19 cellular contexts compared by ENCODE assay signal in genomic region chr1:116807394-116807793, GRCh38. TPM values are rescaled to one million over a fixed set of nuclear protein-coding genes. Genes with fewer than 3 reads are reported as not detected.
DNase-seq lines count a peak whose midpoint lies in the region; ATAC-seq, FAIRE-seq and TF ChIP-seq lines count a peak whose summit lies in the region.
"Had no signal": no experiment of that assay in that cellular context is flagged by ENCODE, and none has a peak within 500 bp of the region (broad histone marks: within the 10 kb centered on the region; RNA-seq: fewer than 3 reads in every experiment).

No MANE protein-coding gene starts in this region.

- peak overlapping the region; percentile 98 for H3K27ac Mint-ChIP-seq in T-helper 1 cell treated with Interleukin-12 subunit alpha and Interleukin-12 subunit beta and Interleukin-4 antibody, amounts not matched to agents 30 μg/mL and 1 μg/mL, for 36 hours
- peak overlapping the region; percentile 84 for H3K27ac Mint-ChIP-seq in central memory CD8-positive, alpha-beta T cell (ENCODE audit: low read depth)

- no peak for DNase-seq in central memory CD8-positive, alpha-beta T cell (ENCODE audit: low spot score in 2 of 2)
- DNase-seq in small intestine (no peak), transverse colon (no peak), C1 segment of cervical spinal cord (lab: John Stamatoyannopoulos, UW) (no peak)
- DNase-seq: GDM1; H7; hypothalamus; NCI-H2029 treated with DMSO at 0.1 percent for 48 hours; stimulated activated CD4-positive, alpha-beta T cell treated with anti-CD3 and anti-CD28 coated beads, Interleukin-4, amount 100 ng/mL, for 4 hours; stimulated activated naive CD4-positive, alpha-beta T cell; WERI-Rb-1 had no signal

- H3K27me3 ChIP-seq in small intestine (ENCODE audit: control insufficient read depth in 2 of 2, insufficient read depth in 2 of 2, low read length in 2 of 2), result no peaks in the 10 kb centered on the region
- no peaks in the 10 kb centered on the region for H3K27me3 ChIP-seq in transverse colon
- H3K27me3 ChIP-seq: right atrium auricular region, SJSA1 had no signal

- no peak for TF ChIP-seq POLR2A in transverse colon (IDR thresholded peaks at IDR 0.05)

- TF ChIP-seq CTCF in transverse colon (IDR thresholded peaks at IDR 0.05), result no peak

- in situ Hi-C loops in transverse colon (cut with MboI; ENCODE audit: low pct_ligation_motif_present in 1 of 4, low pct_unique_long_range_greater_than_20kb in 1 of 4, low sequenced_read_pairs in 3 of 4), result no loop called here

- H3K36me3 Mint-ChIP-seq in T-helper 1 cell treated with Interleukin-12 subunit alpha and Interleukin-12 subunit beta and Interleukin-4 antibody, amounts not matched to agents 30 μg/mL and 1 μg/mL, for 36 hours (ENCODE audit: low read depth), result peaks cover 12% of the 10 kb centered on the region
- H3K36me3 Mint-ChIP-seq in central memory CD8-positive, alpha-beta T cell (ENCODE audit: insufficient read depth), result peaks cover 21% of the 10 kb centered on the region

- H3K36me3 ChIP-seq in KOPT-K1 (ENCODE audit: insufficient read depth, low read length) (no peaks in the 10 kb centered on the region), small intestine (ENCODE audit: control insufficient read depth in 2 of 2, insufficient read depth in 2 of 2, low read length in 2 of 2) (no peaks in the 10 kb centered on the region), transverse colon (no peaks in the 10 kb centered on the region)
- H3K36me3 ChIP-seq: right atrium auricular region, SJSA1, WERI-Rb-1 had no signal

- H3K4me3 ChIP-seq in small intestine (ENCODE audit: low read depth in 1 of 2, low read length in 2 of 2) (no peak overlapping the region), transverse colon (no peak overlapping the region)
- H3K4me3 ChIP-seq: right atrium auricular region, SJSA1 had no signal

- no peak for FAIRE-seq in small intestine (lab: Jason Lieb, UNC)

- intact Hi-C loops in transverse colon (cut with DNase I; ENCODE audit: low total_unique reads), result no loop called here

- H3K4me1 ChIP-seq in small intestine (ENCODE audit: control insufficient read depth in 2 of 2, insufficient read depth in 1 of 2, low read depth in 1 of 2, low read length in 1 of 2) (no peaks in the 10 kb centered on the region), transverse colon (no peaks in the 10 kb centered on the region)
- H3K4me1 ChIP-seq: right atrium auricular region, SJSA1 had no signal

- H3K27ac ChIP-seq in KOPT-K1 (ENCODE audit: low read depth, low read length, poor library complexity, severe bottlenecking) (peak overlapping the region; percentile 65), small intestine (ENCODE audit: low read depth in 1 of 2, low read length in 1 of 2) (peak overlapping the region; percentile 69 to 71), transverse colon (peak overlapping the region in 2 of 4 donors; percentile 4 to 53)
- H3K27ac ChIP-seq: right atrium auricular region, SJSA1, WERI-Rb-1 had no signal

- WGBS in small intestine, 3 donors, result 68 to 78% (median 70%) methylated on average over 5 of the region's 5 CpGs
- WGBS in transverse colon (ENCODE audit: low coverage in 1 of 2), 2 donors, result 81 to 83% methylated on average over 3 to 5 of the region's 5 CpGs

- H3K4me3 Mint-ChIP-seq in T-helper 1 cell treated with Interleukin-12 subunit alpha and Interleukin-12 subunit beta and Interleukin-4 antibody, amounts not matched to agents 30 μg/mL and 1 μg/mL, for 36 hours, result peak overlapping the region; percentile 72
- H3K4me3 Mint-ChIP-seq in central memory CD8-positive, alpha-beta T cell, result peak overlapping the region; percentile 79

- H3K9me3 ChIP-seq in KOPT-K1 (ENCODE audit: insufficient read depth, low read length, poor library complexity, severe bottlenecking) (peaks cover 13% of the 10 kb centered on the region), small intestine (ENCODE audit: control insufficient read depth, low read depth) (no peaks in the 10 kb centered on the region), transverse colon (no peaks in the 10 kb centered on the region)
- H3K9me3 ChIP-seq: SJSA1 had no signal

- no peak for ATAC-seq in central memory CD8-positive, alpha-beta T cell (replicated peaks; ENCODE audit: extremely low read depth, poor library complexity, severe bottlenecking)
- no peak for ATAC-seq in GM21390 (IDR thresholded peaks at IDR 0.05; ENCODE audit: unreplicated experiment)

- no peaks in the 10 kb centered on the region for H3K27me3 Mint-ChIP-seq in T-helper 1 cell treated with Interleukin-12 subunit alpha and Interleukin-12 subunit beta and Interleukin-4 antibody, amounts not matched to agents 30 μg/mL and 1 μg/mL, for 36 hours (ENCODE audit: low read depth)
- H3K27me3 Mint-ChIP-seq in central memory CD8-positive, alpha-beta T cell, result no peaks in the 10 kb centered on the region

- H3K9me3 Mint-ChIP-seq in T-helper 1 cell treated with Interleukin-12 subunit alpha and Interleukin-12 subunit beta and Interleukin-4 antibody, amounts not matched to agents 30 μg/mL and 1 μg/mL, for 36 hours, result peaks cover 9% of the 10 kb centered on the region
- peaks cover 9% of the 10 kb centered on the region for H3K9me3 Mint-ChIP-seq in central memory CD8-positive, alpha-beta T cell

- no peak for TF ChIP-seq EP300 in transverse colon (IDR thresholded peaks at IDR 0.05; ENCODE audit: low read depth)

- peaks cover 81% of the 10 kb centered on the region for H3K4me1 Mint-ChIP-seq in T-helper 1 cell treated with Interleukin-12 subunit alpha and Interleukin-12 subunit beta and Interleukin-4 antibody, amounts not matched to agents 30 μg/mL and 1 μg/mL, for 36 hours (ENCODE audit: low read depth)
- H3K4me1 Mint-ChIP-seq in central memory CD8-positive, alpha-beta T cell, result peaks cover 85% of the 10 kb centered on the region

RNA-seq across cellular contexts. Expression of gene CD2, which starts 53.2 kb away (rescaled TPM):
- polyA plus RNA-seq in small intestine, result 10 to 100 TPM in 1 of 3 donors, 1 to 10 TPM in 2; 3.9 to 14.9 (median 6.3) TPM
- total RNA-seq in transverse colon, result 1 to 10 TPM in 3 of 4 donors, not detected in 1; 5.0 to 8.7 (median 6.3) TPM
- total RNA-seq: chondrocyte, fibroblast of lung, H7, LHCN-M2, SJSA1 had no signal
- polyA plus RNA-seq: fibroblast of lung had no signal
